15 cellular contexts compared by ENCODE assay signal in the genomic region with DNA sequence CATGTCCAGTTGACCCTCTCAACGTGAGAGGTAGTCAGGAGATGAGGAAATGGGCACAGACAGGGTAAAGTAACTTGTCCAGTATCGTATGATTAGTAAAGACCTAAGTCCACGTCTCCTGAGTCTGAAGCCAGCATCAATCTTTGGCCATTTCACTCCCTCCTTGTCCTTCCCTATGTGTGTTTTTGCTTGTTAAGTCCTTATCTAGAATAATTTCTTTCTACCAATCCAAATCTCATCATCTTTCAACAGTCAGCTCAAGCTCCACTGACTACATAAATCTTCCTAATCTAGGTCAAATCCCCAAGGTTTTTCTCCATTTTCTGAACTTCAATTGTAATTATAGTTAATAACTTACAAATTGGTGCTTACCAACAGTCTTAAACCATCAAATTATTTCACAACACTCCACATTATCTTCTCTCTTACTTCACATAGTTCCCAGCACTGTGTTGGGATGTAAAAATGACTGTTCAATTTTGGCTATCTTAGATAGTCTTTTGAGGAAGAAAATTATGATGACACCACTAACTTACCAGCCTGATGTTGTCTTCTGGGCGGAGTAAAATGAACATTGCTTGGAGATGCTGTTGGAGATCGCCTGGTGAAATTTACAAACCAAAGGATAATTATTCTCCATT.
A peak's percentile ranks its signal among the peaks of the same experiment; 100 is the strongest.
DNase-seq lines count a peak whose midpoint lies in the region; ATAC-seq and TF ChIP-seq lines count a peak whose summit lies in the region.
"Had no signal": no experiment of that assay in that cellular context is flagged by ENCODE, and none has a peak within 500 bp of the region (broad histone marks: within the 10 kb centered on the region; RNA-seq: fewer than 3 reads in every experiment).

No MANE protein-coding gene starts in this region.

- intact Hi-C loops in left cardiac atrium (cut with DNase I), result no loop called here

- TF ChIP-seq CTCF in foreskin keratinocyte (conservative IDR thresholded peaks at IDR 0.05), result no peak

- peaks cover 60% of the 10 kb centered on the region for H3K4me1 Mint-ChIP-seq in activated naive CD4-positive, alpha-beta T cell treated with anti-CD3 and anti-CD28 coated beads, Interleukin-2, amount 50 U/mL, for 24 hours
- peaks cover 9% of the 10 kb centered on the region for H3K4me1 Mint-ChIP-seq in T-helper 17 cell

- no peak for ATAC-seq in T-helper 17 cell
- peak; percentile 35 to 43 for ATAC-seq in left cardiac atrium
- ATAC-seq in foreskin keratinocyte, result no peak
- ATAC-seq: activated CD4-positive, CD25-positive, alpha-beta regulatory T cell treated with anti-CD3 and anti-CD28 coated beads, Interleukin-2, amount 50 U/mL, for 24 hours; left lung had no signal

- no peaks in the 10 kb centered on the region for H3K9me3 ChIP-seq in T-helper 17 cell (ENCODE audit: control insufficient read depth, low read length, poor library complexity, severe bottlenecking)
- H3K9me3 ChIP-seq in subcutaneous abdominal adipose tissue (ENCODE audit: control insufficient read depth in 5 of 5, low read length in 5 of 5), result no peaks in the 10 kb centered on the region
- H3K9me3 ChIP-seq: left lung, tibial artery had no signal

- H3K27me3 ChIP-seq in subcutaneous abdominal adipose tissue (ENCODE audit: control insufficient read depth in 5 of 5, insufficient read depth in 4 of 5, low read length in 5 of 5) (no peaks in the 10 kb centered on the region), foreskin keratinocyte (no peaks in the 10 kb centered on the region)
- H3K27me3 ChIP-seq: left lung, tibial artery had no signal

- no peak overlapping the region for H3K9ac ChIP-seq in subcutaneous abdominal adipose tissue (ENCODE audit: low read length in 5 of 5)

- DNase-seq in activated naive CD4-positive, alpha-beta T cell treated with anti-CD3 and anti-CD28 coated beads, Interleukin-2, amount 50 U/mL, for 16 hours, result no peak
- no peak for DNase-seq in T-helper 17 cell
- no peak for DNase-seq in left cardiac atrium
- DNase-seq in activated gamma-delta T cell treated with Interleukin-2 at 50 U/mL for 16 hours, result no peak
- DNase-seq in foreskin keratinocyte, result no peak
- no peak for DNase-seq in SKM-1 (lab: John Stamatoyannopoulos, UW; ENCODE audit: unreplicated experiment)
- DNase-seq: effector CD4-positive, alpha-beta T cell; left lung; NCI-H2029; NCI-H526; tibial artery had no signal

- H3K4me1 ChIP-seq in subcutaneous abdominal adipose tissue (ENCODE audit: control insufficient read depth in 5 of 5, insufficient read depth in 5 of 5, low read length in 5 of 5) (peaks cover 0 to 33% (median 20%) of the 10 kb centered on the region in 5 donors), foreskin keratinocyte (peaks cover 9% of the 10 kb centered on the region)
- H3K4me1 ChIP-seq: tibial artery had no signal

- H3K4me3 Mint-ChIP-seq in activated naive CD4-positive, alpha-beta T cell treated with anti-CD3 and anti-CD28 coated beads, Interleukin-2, amount 50 U/mL, for 24 hours, result no peak overlapping the region
- H3K4me3 Mint-ChIP-seq in T-helper 17 cell, result no peak overlapping the region

- H3K4me3 ChIP-seq in subcutaneous abdominal adipose tissue (ENCODE audit: low read depth in 1 of 5, low read length in 5 of 5), result no peak overlapping the region
- H3K4me3 ChIP-seq: left lung, tibial artery had no signal

- peaks cover 20% of the 10 kb centered on the region for H3K36me3 Mint-ChIP-seq in activated naive CD4-positive, alpha-beta T cell treated with anti-CD3 and anti-CD28 coated beads, Interleukin-2, amount 50 U/mL, for 24 hours
- H3K36me3 Mint-ChIP-seq in T-helper 17 cell (ENCODE audit: low read depth), result peaks cover 10% of the 10 kb centered on the region

- H3K9me3 Mint-ChIP-seq in activated naive CD4-positive, alpha-beta T cell treated with anti-CD3 and anti-CD28 coated beads, Interleukin-2, amount 50 U/mL, for 24 hours, result no peaks in the 10 kb centered on the region

- peak overlapping the region; percentile 79 for H3K27ac Mint-ChIP-seq in activated naive CD4-positive, alpha-beta T cell treated with anti-CD3 and anti-CD28 coated beads, Interleukin-2, amount 50 U/mL, for 24 hours
- peak overlapping the region; percentile 59 for H3K27ac Mint-ChIP-seq in T-helper 17 cell

- peaks cover 4 to 19% (median 9%) of the 10 kb centered on the region in 5 donors for H3K36me3 ChIP-seq in subcutaneous abdominal adipose tissue (ENCODE audit: control insufficient read depth in 5 of 5, insufficient read depth in 5 of 5, low read length in 5 of 5)
- H3K36me3 ChIP-seq: tibial artery had no signal

- H3K27me3 Mint-ChIP-seq in activated naive CD4-positive, alpha-beta T cell treated with anti-CD3 and anti-CD28 coated beads, Interleukin-2, amount 50 U/mL, for 24 hours, result no peaks in the 10 kb centered on the region
- H3K27me3 Mint-ChIP-seq in T-helper 17 cell, result no peaks in the 10 kb centered on the region

- H3K27ac ChIP-seq in subcutaneous abdominal adipose tissue (ENCODE audit: low read depth, low read length) (peak overlapping the region; percentile 32), foreskin keratinocyte (no peak overlapping the region)
- H3K27ac ChIP-seq: HL-60, tibial artery had no signal

Comparison
In these comparisons a context has a peak if more than half of its experiments do, and no peak if none do; other contexts are left out.
1. ATAC-seq: peak in left cardiac atrium (2 of 2); none in T-helper 17 cell (single experiment) and foreskin keratinocyte (single experiment).